In genomic region chr7:54782829-54783228, GRCh38 we compare ENCODE assay signal across 27 cellular contexts.
"Had no signal": no experiment of that assay in that cellular context is flagged by ENCODE, and none has a peak within 500 bp of the region (broad histone marks: within the 10 kb centered on the region; RNA-seq: fewer than 3 reads in every experiment).

No MANE protein-coding gene starts in this region.

- ATAC-seq: esophagus mucosa; gastrocnemius medialis; heart right ventricle; left cardiac atrium; right cardiac atrium; stimulated activated naive CD8-positive, alpha-beta T cell treated with anti-CD3 and anti-CD28 coated beads, Interleukin-15, Interleukin-2, amounts not matched to agents 100 U/mL and 50 U/mL, for 24 hours had no signal

- H3K27ac Mint-ChIP-seq: immature natural killer cell, nephron progenitor cell, progenitor cell of endocrine pancreas had no signal

- DNase-seq: cortex of kidney; dorsolateral prefrontal cortex; effector CD8-positive, alpha-beta T cell; gastrocnemius medialis; heart right ventricle; hypothalamus; immature natural killer cell; kidney; left cardiac atrium; left ventricle myocardium inferior; mesenchymal stem cell; naive B cell; nephron progenitor cell; ovary; right cardiac atrium; small intestine; stimulated activated CD4-positive, alpha-beta T cell treated with anti-CD3 and anti-CD28 coated beads, Interleukin-12 subunit alpha, Interleukin-12 subunit beta, amount 100 ng/mL, for 4 hours; stimulated activated CD4-positive, alpha-beta T cell treated with anti-CD3 and anti-CD28 coated beads, Interleukin-2, amount 100 ng/mL, for 48 hours; stimulated activated naive CD8-positive, alpha-beta T cell treated with anti-CD3 and anti-CD28 coated beads, Interleukin-15, Interleukin-2, amounts not matched to agents 100 U/mL and 50 U/mL, for 24 hours; thyroid gland; upper lobe of left lung had no signal

- H3K4me3 ChIP-seq: dorsolateral prefrontal cortex, gastrocnemius medialis, heart right ventricle, left ventricle myocardium inferior, lung, ovary, suprapubic skin, thyroid gland, upper lobe of left lung, vagina had no signal

- H3K9me3 ChIP-seq: gastrocnemius medialis, heart right ventricle, left ventricle myocardium inferior, ovary, suprapubic skin, thyroid gland, upper lobe of left lung, vagina had no signal

- H3K4me3 Mint-ChIP-seq: immature natural killer cell, naive B cell, nephron progenitor cell had no signal

- H3K36me3 Mint-ChIP-seq: immature natural killer cell, naive B cell had no signal

- H3K4me1 Mint-ChIP-seq: immature natural killer cell, naive B cell, nephron progenitor cell had no signal

- H3K9me3 Mint-ChIP-seq: nephron progenitor cell had no signal

- H3K27me3 ChIP-seq: gastrocnemius medialis, ovary, suprapubic skin, thyroid gland, upper lobe of left lung, vagina had no signal

- H3K4me1 ChIP-seq: gastrocnemius medialis, heart right ventricle, left ventricle myocardium inferior, suprapubic skin, thyroid gland, upper lobe of left lung, vagina had no signal

- H3K27ac ChIP-seq: dorsolateral prefrontal cortex, gastrocnemius medialis, heart right ventricle, left ventricle myocardium inferior, ovary, suprapubic skin, thyroid gland, upper lobe of left lung, vagina had no signal

- FAIRE-seq: endometrium, kidney, small intestine had no signal

- H3K36me3 ChIP-seq: gastrocnemius medialis, heart right ventricle, left ventricle myocardium inferior, ovary, suprapubic skin, thyroid gland, upper lobe of left lung, vagina had no signal
